18 cellular contexts compared by ENCODE assay signal in genomic region chr5:4676934-4677333, GRCh38.
DNase-seq lines count a peak whose midpoint lies in the region; ATAC-seq and TF ChIP-seq lines count a peak whose summit lies in the region.
"Had no signal": no experiment of that assay in that cellular context is flagged by ENCODE, and none has a peak within 500 bp of the region (broad histone marks: within the 10 kb centered on the region; RNA-seq: fewer than 3 reads in every experiment).

No MANE protein-coding gene starts in this region.

- H3K36me3 Mint-ChIP-seq in WTC11, result no peaks in the 10 kb centered on the region
- no peaks in the 10 kb centered on the region for H3K36me3 Mint-ChIP-seq in activated CD8-positive, alpha-beta T cell treated with anti-CD3 and anti-CD28 coated beads for 36 hours (ENCODE audit: low read depth)
- H3K36me3 Mint-ChIP-seq: CD4-positive, CD25-positive, alpha-beta regulatory T cell; CD8-positive, alpha-beta T cell had no signal

- H3K4me3 ChIP-seq in astrocyte of the spinal cord (ENCODE audit: low read depth, low read length) (no peak overlapping the region), fibroblast of pulmonary artery (replicated peaks; ENCODE audit: low read depth, low read length) (no peak overlapping the region)
- H3K4me3 ChIP-seq: BLaER1, GM23248 had no signal

- H3K4me1 Mint-ChIP-seq in WTC11, result no peaks in the 10 kb centered on the region
- no peaks in the 10 kb centered on the region for H3K4me1 Mint-ChIP-seq in activated CD8-positive, alpha-beta T cell treated with anti-CD3 and anti-CD28 coated beads for 36 hours (ENCODE audit: low read depth)
- H3K4me1 Mint-ChIP-seq: B cell; CD4-positive, CD25-positive, alpha-beta regulatory T cell had no signal

- peaks cover 8% of the 10 kb centered on the region for H3K9me3 Mint-ChIP-seq in WTC11
- peaks cover 6% of the 10 kb centered on the region for H3K9me3 Mint-ChIP-seq in activated CD8-positive, alpha-beta T cell treated with anti-CD3 and anti-CD28 coated beads for 36 hours

- intact Hi-C loops in activated CD8-positive, alpha-beta T cell treated with anti-CD3 and anti-CD28 coated beads for 36 hours (cut with micrococcal nuclease), result no loop called here

- no peak for ATAC-seq in WTC11
- no peak for ATAC-seq in HG03095 (IDR thresholded peaks at IDR 0.05; ENCODE audit: unreplicated experiment)
- no peak for ATAC-seq in activated CD8-positive, alpha-beta T cell treated with anti-CD3 and anti-CD28 coated beads for 36 hours
- ATAC-seq: CD8-positive, alpha-beta T cell had no signal

- POLR2A ChIA-PET in WTC11 (lab: Charles Lee), result no interaction called here
- POLR2A ChIA-PET in activated CD8-positive, alpha-beta T cell treated with anti-CD3 and anti-CD28 coated beads for 36 hours (lab: Charles Lee), result no interaction called here

- in situ Hi-C loops in astrocyte of the spinal cord (cut with HindIII; ENCODE audit: low sequenced_read_pairs), result no loop called here

- H3K4me3 Mint-ChIP-seq in WTC11, result no peak overlapping the region
- H3K4me3 Mint-ChIP-seq in activated CD8-positive, alpha-beta T cell treated with anti-CD3 and anti-CD28 coated beads for 36 hours, result no peak overlapping the region
- H3K4me3 Mint-ChIP-seq: B cell; CD4-positive, CD25-positive, alpha-beta regulatory T cell; CD8-positive, alpha-beta T cell had no signal

- H3K27me3 Mint-ChIP-seq in WTC11 (ENCODE audit: low read depth), result no peaks in the 10 kb centered on the region
- no peaks in the 10 kb centered on the region for H3K27me3 Mint-ChIP-seq in activated CD8-positive, alpha-beta T cell treated with anti-CD3 and anti-CD28 coated beads for 36 hours
- H3K27me3 Mint-ChIP-seq: B cell; CD4-positive, CD25-positive, alpha-beta regulatory T cell had no signal

- CTCF ChIA-PET in WTC11 (lab: Charles Lee), result no interaction called here
- CTCF ChIA-PET in activated CD8-positive, alpha-beta T cell treated with anti-CD3 and anti-CD28 coated beads for 36 hours (lab: Charles Lee), result no interaction called here

- H3K27ac ChIP-seq in substantia nigra (ENCODE audit: low read depth, low read length, poor library complexity, severe bottlenecking), result no peak overlapping the region
- H3K27ac ChIP-seq: 22Rv1, BLaER1, C4-2B, GM23248 had no signal

- DNase-seq in WTC11 (ENCODE audit: low spot score) (no peak), astrocyte of the spinal cord (ENCODE audit: low read depth, low spot score) (peak; percentile 10), fibroblast of pulmonary artery (ENCODE audit: low read depth) (peak; percentile 3), substantia nigra (lab: John Stamatoyannopoulos, UW) (no peak)
- DNase-seq in activated CD8-positive, alpha-beta T cell treated with anti-CD3 and anti-CD28 coated beads for 36 hours, result no peak
- DNase-seq: Caco-2; CD4-positive, CD25-positive, alpha-beta regulatory T cell; CD8-positive, alpha-beta T cell; DMS153; DND-41; GM23248; H7; HCEC 1CT had no signal

- TF ChIP-seq CTCF in WTC11 (IDR thresholded peaks at IDR 0.05), result no peak
- TF ChIP-seq CTCF in astrocyte of the spinal cord (IDR thresholded peaks at IDR 0.05; ENCODE audit: low read depth, low read length), result no peak
- no peak for TF ChIP-seq CTCF in fibroblast of pulmonary artery (IDR thresholded peaks at IDR 0.05; ENCODE audit: low read length, missing control alignments)
- TF ChIP-seq CTCF in activated CD8-positive, alpha-beta T cell treated with anti-CD3 and anti-CD28 coated beads for 36 hours (IDR thresholded peaks at IDR 0.05), result no peak

- H3K27ac Mint-ChIP-seq in WTC11, result no peak overlapping the region
- no peak overlapping the region for H3K27ac Mint-ChIP-seq in activated CD8-positive, alpha-beta T cell treated with anti-CD3 and anti-CD28 coated beads for 36 hours
- H3K27ac Mint-ChIP-seq: B cell; CD4-positive, CD25-positive, alpha-beta regulatory T cell; CD8-positive, alpha-beta T cell had no signal

TF ChIP-seq in WTC11, 78 proteins besides CTCF, POLR2A, EP300 and RAD21:
- no peak for TF ChIP-seq ESRRA (CRISPR knock-in tag; IDR thresholded peaks at IDR 0.05; ENCODE audit: borderline replicate concordance)
- peak; percentile 11; the same call in 1 of the 2 replicates for TF ChIP-seq HMGA2 (CRISPR knock-in tag; IDR thresholded peaks at IDR 0.05)

Comparison
In these comparisons a context has a peak if more than half of its experiments do, and no peak if none do; other contexts are left out.
1. DNase-seq: peak in astrocyte of the spinal cord (single experiment) and fibroblast of pulmonary artery (single experiment); none in WTC11 (single experiment), substantia nigra (0 of 49) and activated CD8-positive, alpha-beta T cell treated with anti-CD3 and anti-CD28 coated beads for 36 hours (single experiment).